Comparison of ENCODE assay signal across 34 cellular contexts in genomic region chr2:15605721-15606120, GRCh38.
"Had no signal": no experiment of that assay in that cellular context is flagged by ENCODE, and none has a peak within 500 bp of the region (broad histone marks: within the 10 kb centered on the region; RNA-seq: fewer than 3 reads in every experiment).

No MANE protein-coding gene starts in this region.

- H3K9me3 ChIP-seq: ascending aorta, breast epithelium, esophagus muscularis mucosa, gastrocnemius medialis, heart left ventricle had no signal

- ATAC-seq: activated CD4-positive, CD25-positive, alpha-beta regulatory T cell treated with anti-CD3 and anti-CD28 coated beads, Interleukin-2, amount 50 U/mL, for 24 hours; activated naive CD4-positive, alpha-beta T cell treated with anti-CD3 and anti-CD28 coated beads, Interleukin-2, amount 50 U/mL, for 72 hours; foreskin keratinocyte; gastrocnemius medialis; heart left ventricle; T-cell had no signal

- H3K27me3 Mint-ChIP-seq: activated B cell treated with CpG ODN at 0.5 μM for 24 hours; activated naive CD4-positive, alpha-beta T cell treated with anti-CD3 and anti-CD28 coated beads, Interleukin-2, amount 10 ng/mL, durations not matched to agents 7 days and 5 days; activated naive CD8-positive, alpha-beta T cell treated with anti-CD3 and anti-CD28 coated beads, Interleukin-2, amount 10 ng/mL, durations not matched to agents 7 days and 5 days; brain; central memory CD8-positive, alpha-beta T cell; dendritic cell treated with granulocyte-macrophage colony-stimulating factor and Interleukin-4, amounts not matched to agents 40 ng/mL and 50 ng/mL, for 4 days; T-cell had no signal

- H3K4me1 Mint-ChIP-seq: activated B cell treated with CpG ODN at 0.5 μM for 24 hours; activated naive CD4-positive, alpha-beta T cell treated with anti-CD3 and anti-CD28 coated beads, Interleukin-2, amount 10 ng/mL, durations not matched to agents 7 days and 5 days; brain; T-cell had no signal

- H3K27me3 ChIP-seq: ascending aorta, breast epithelium, cardiac muscle cell, dorsolateral prefrontal cortex, esophagus muscularis mucosa, foreskin keratinocyte, gastrocnemius medialis, heart left ventricle had no signal

- H3K9me3 Mint-ChIP-seq: activated B cell treated with CpG ODN at 0.5 μM for 24 hours; activated naive CD4-positive, alpha-beta T cell treated with anti-CD3 and anti-CD28 coated beads, Interleukin-2, amount 10 ng/mL, durations not matched to agents 7 days and 5 days; activated naive CD4-positive, alpha-beta T cell treated with anti-CD3 and anti-CD28 coated beads, Interleukin-2, amount 50 U/mL, for 72 hours; activated naive CD8-positive, alpha-beta T cell treated with anti-CD3 and anti-CD28 coated beads, Interleukin-2, amount 10 ng/mL, durations not matched to agents 7 days and 5 days; activated T-helper 1 cell treated with anti-CD3 and anti-CD28 coated beads, Interleukin-12 subunit alpha, Interleukin-12 subunit beta, Interleukin-2, Interleukin-4 antibody, amounts not matched to agents 30 ng/mL and 10 ng/mL and 1 ng/mL, durations not matched to agents 14 hours and 24 hours and 36 hours; central memory CD8-positive, alpha-beta T cell; dendritic cell treated with granulocyte-macrophage colony-stimulating factor and Interleukin-4, amounts not matched to agents 40 ng/mL and 50 ng/mL, for 4 days; T-cell; T-helper 1 cell treated with Interleukin-12 subunit alpha and Interleukin-12 subunit beta and Interleukin-4 antibody, amounts not matched to agents 30 μg/mL and 1 μg/mL, for 36 hours; T-helper 2 cell treated with Interferon-gamma antibody and Interleukin-4, amounts not matched to agents 5 μg/mL and 100 μg/mL, for 36 hours had no signal

- DNase-seq: activated B cell treated with CpG ODN at 0.5 μM for 24 hours; activated CD4-positive, alpha-beta T cell treated with anti-CD3 and anti-CD28 coated beads for 48 hours; activated CD4-positive, alpha-beta T cell treated with anti-CD3 and anti-CD28 coated beads, Interleukin-2, amount 50 U/mL, for 1 hour; activated CD4-positive, alpha-beta T cell treated with anti-CD3 and anti-CD28 coated beads, Interleukin-2, amount 50 U/mL, for 48 hours; activated CD8-positive, alpha-beta memory T cell treated with anti-CD3 and anti-CD28 coated beads, Interleukin-2, amount 50 U/mL, for 48 hours; activated gamma-delta T cell; activated naive CD4-positive, alpha-beta T cell; activated naive CD4-positive, alpha-beta T cell treated with anti-CD3 and anti-CD28 coated beads, Interleukin-2, amount 10 ng/mL, durations not matched to agents 7 days and 5 days; activated naive CD8-positive, alpha-beta T cell treated with anti-CD3 and anti-CD28 coated beads, Interleukin-2, amount 10 ng/mL, durations not matched to agents 7 days and 5 days; activated T-cell treated with anti-CD3 and anti-CD28 coated beads, Interleukin-2, amount 50 U/mL, for 48 hours; dorsolateral prefrontal cortex; effector memory CD4-positive, alpha-beta T cell; erythroblast; foreskin keratinocyte; gastrocnemius medialis; glutamatergic neuron; heart left ventricle; SW 1271; T-cell; T1000; WERI-Rb-1 had no signal

- H3K27ac Mint-ChIP-seq: activated B cell treated with CpG ODN at 0.5 μM for 24 hours; activated naive CD4-positive, alpha-beta T cell treated with anti-CD3 and anti-CD28 coated beads, Interleukin-2, amount 10 ng/mL, durations not matched to agents 7 days and 5 days; activated naive CD8-positive, alpha-beta T cell treated with anti-CD3 and anti-CD28 coated beads, Interleukin-2, amount 10 ng/mL, durations not matched to agents 7 days and 5 days; dendritic cell treated with granulocyte-macrophage colony-stimulating factor and Interleukin-4, amounts not matched to agents 40 ng/mL and 50 ng/mL, for 4 days; T-cell; T-helper 1 cell treated with Interleukin-12 subunit alpha and Interleukin-12 subunit beta and Interleukin-4 antibody, amounts not matched to agents 30 μg/mL and 1 μg/mL, for 36 hours; T-helper 2 cell treated with Interferon-gamma antibody and Interleukin-4, amounts not matched to agents 5 μg/mL and 100 μg/mL, for 36 hours had no signal

- H3K4me3 ChIP-seq: ascending aorta, breast epithelium, cardiac muscle cell, coronary artery, dorsolateral prefrontal cortex, esophagus muscularis mucosa, gastrocnemius medialis, heart left ventricle had no signal

- H3K4me3 Mint-ChIP-seq: activated B cell treated with CpG ODN at 0.5 μM for 24 hours; activated naive CD4-positive, alpha-beta T cell treated with anti-CD3 and anti-CD28 coated beads, Interleukin-2, amount 10 ng/mL, durations not matched to agents 7 days and 5 days; activated naive CD8-positive, alpha-beta T cell treated with anti-CD3 and anti-CD28 coated beads, Interleukin-2, amount 10 ng/mL, durations not matched to agents 7 days and 5 days; activated T-helper 1 cell treated with anti-CD3 and anti-CD28 coated beads, Interleukin-12 subunit alpha, Interleukin-12 subunit beta, Interleukin-2, Interleukin-4 antibody, amounts not matched to agents 30 ng/mL and 10 ng/mL and 1 ng/mL, durations not matched to agents 14 hours and 24 hours and 36 hours; brain; central memory CD8-positive, alpha-beta T cell; dendritic cell treated with granulocyte-macrophage colony-stimulating factor and Interleukin-4, amounts not matched to agents 40 ng/mL and 50 ng/mL, for 4 days; T-cell; T-helper 1 cell treated with Interleukin-12 subunit alpha and Interleukin-12 subunit beta and Interleukin-4 antibody, amounts not matched to agents 30 μg/mL and 1 μg/mL, for 36 hours; T-helper 2 cell treated with Interferon-gamma antibody and Interleukin-4, amounts not matched to agents 5 μg/mL and 100 μg/mL, for 36 hours had no signal

- H3K27ac ChIP-seq: ascending aorta, breast epithelium, cardiac muscle cell, coronary artery, dorsolateral prefrontal cortex, esophagus muscularis mucosa, foreskin keratinocyte, gastrocnemius medialis, heart left ventricle, WERI-Rb-1 had no signal

- H3K4me1 ChIP-seq: ascending aorta, breast epithelium, esophagus muscularis mucosa, foreskin keratinocyte, gastrocnemius medialis, heart left ventricle had no signal
